Comparison of ENCODE assay signal across 18 cellular contexts in genomic region chr22:19656541-19657251, GRCh38. TPM values are rescaled to one million over a fixed set of nuclear protein-coding genes. Genes with fewer than 3 reads are reported as not detected.
A peak's percentile ranks its signal among the peaks of the same experiment; 100 is the strongest.
DNase-seq lines count a peak whose midpoint lies in the region; ATAC-seq and TF ChIP-seq lines count a peak whose summit lies in the region.
"Had no signal": no experiment of that assay in that cellular context is flagged by ENCODE, and none has a peak within 500 bp of the region (broad histone marks: within the 10 kb centered on the region; RNA-seq: fewer than 3 reads in every experiment).

No MANE protein-coding gene starts in this region.

- H3K4me1 ChIP-seq in endodermal cell (ENCODE audit: control insufficient read depth, insufficient read depth, low read length) (no peaks in the 10 kb centered on the region), osteoblast (ENCODE audit: insufficient read depth, low read length) (no peaks in the 10 kb centered on the region), mucosa of descending colon (ENCODE audit: low read depth) (no peaks in the 10 kb centered on the region)

- TF ChIP-seq CTCF in endodermal cell (conservative IDR thresholded peaks at IDR 0.05), result no peak
- TF ChIP-seq CTCF in osteoblast (IDR thresholded peaks at IDR 0.05; ENCODE audit: extremely low read depth, low read depth, low read length), result no peak
- no peak for TF ChIP-seq CTCF in mucosa of descending colon (IDR thresholded peaks at IDR 0.05)

- no peak overlapping the region for H3K27ac ChIP-seq in endodermal cell (ENCODE audit: low read depth, low read length)
- H3K27ac ChIP-seq in osteoblast (ENCODE audit: low read depth, low read length), result no peak overlapping the region
- H3K27ac ChIP-seq: BLaER1 treated with 17β-estradiol and CSF1 and Interleukin-3, amounts not matched to agents 10 nM and 100 nM; HL-60 had no signal

- H3K4me1 Mint-ChIP-seq in endodermal cell, result no peaks in the 10 kb centered on the region
- H3K4me1 Mint-ChIP-seq in stimulated activated naive CD8-positive, alpha-beta T cell treated with anti-CD3 and anti-CD28 coated beads, Interleukin-15, amount 100 ng/mL, for 72 hours, result no peaks in the 10 kb centered on the region
- H3K4me1 Mint-ChIP-seq: B cell had no signal

- no peak overlapping the region for H3K9ac ChIP-seq in endodermal cell (ENCODE audit: extremely low read depth, low read length, poor library complexity, severe bottlenecking)
- H3K9ac ChIP-seq: BLaER1 treated with 17β-estradiol and CSF1 and Interleukin-3, amounts not matched to agents 10 nM and 100 nM had no signal

- H3K4me3 ChIP-seq in endodermal cell (ENCODE audit: low read length) (no peak overlapping the region), osteoblast (ENCODE audit: insufficient read depth, low read length) (no peak overlapping the region), mucosa of descending colon (no peak overlapping the region)
- H3K4me3 ChIP-seq: BLaER1 treated with 17β-estradiol and CSF1 and Interleukin-3, amounts not matched to agents 10 nM and 100 nM; GM23338 had no signal

- H3K4me2 ChIP-seq in osteoblast (ENCODE audit: insufficient read depth, low read length), result no peak overlapping the region
- H3K4me2 ChIP-seq: BLaER1 treated with 17β-estradiol and CSF1 and Interleukin-3, amounts not matched to agents 10 nM and 100 nM; GM23338 had no signal

- H3K36me3 ChIP-seq in endodermal cell (ENCODE audit: control insufficient read depth, insufficient read depth, low read length) (no peaks in the 10 kb centered on the region), osteoblast (ENCODE audit: insufficient read depth, low read length) (no peaks in the 10 kb centered on the region), mucosa of descending colon (ENCODE audit: low read depth) (no peaks in the 10 kb centered on the region)
- H3K36me3 ChIP-seq: BLaER1 treated with 17β-estradiol and CSF1 and Interleukin-3, amounts not matched to agents 10 nM and 100 nM had no signal

- no peaks in the 10 kb centered on the region for H3K36me3 Mint-ChIP-seq in endodermal cell (ENCODE audit: low read depth)
- H3K36me3 Mint-ChIP-seq: CD8-positive, alpha-beta T cell had no signal

- no peak overlapping the region for H3K4me3 Mint-ChIP-seq in endodermal cell
- H3K4me3 Mint-ChIP-seq in stimulated activated naive CD8-positive, alpha-beta T cell treated with anti-CD3 and anti-CD28 coated beads, Interleukin-15, amount 100 ng/mL, for 72 hours, result no peak overlapping the region
- H3K4me3 Mint-ChIP-seq: B cell; CD8-positive, alpha-beta T cell; GM23338; HFFc6 had no signal

- H4K20me1 ChIP-seq in osteoblast (ENCODE audit: insufficient read depth, low read length), result peaks cover 2% of the 10 kb centered on the region
- H4K20me1 ChIP-seq: BLaER1 treated with 17β-estradiol and CSF1 and Interleukin-3, amounts not matched to agents 10 nM and 100 nM had no signal

- H3K27me3 Mint-ChIP-seq in endodermal cell (ENCODE audit: insufficient read depth), result peaks cover 5% of the 10 kb centered on the region
- H3K27me3 Mint-ChIP-seq in stimulated activated naive CD8-positive, alpha-beta T cell treated with anti-CD3 and anti-CD28 coated beads, Interleukin-15, amount 100 ng/mL, for 72 hours, result no peaks in the 10 kb centered on the region
- H3K27me3 Mint-ChIP-seq: B cell had no signal

- no peaks in the 10 kb centered on the region for H3K9me3 ChIP-seq in endodermal cell (ENCODE audit: control insufficient read depth, low read length)
- no peaks in the 10 kb centered on the region for H3K9me3 ChIP-seq in osteoblast (ENCODE audit: low read depth, low read length)
- H3K9me3 ChIP-seq in mucosa of descending colon, result no peaks in the 10 kb centered on the region
- H3K9me3 ChIP-seq: BLaER1 treated with 17β-estradiol and CSF1 and Interleukin-3, amounts not matched to agents 10 nM and 100 nM had no signal

- intact Hi-C loops in mucosa of descending colon (cut with DNase I, micrococcal nuclease), result no loop called here

- no peak for ATAC-seq in mucosa of descending colon
- no peak for ATAC-seq in stimulated activated naive CD8-positive, alpha-beta T cell treated with anti-CD3 and anti-CD28 coated beads, Interleukin-15, amount 100 ng/mL, for 72 hours
- ATAC-seq: CD8-positive, alpha-beta T cell; GM23338; HCT116 had no signal

- no peak overlapping the region for H2AFZ ChIP-seq in osteoblast (ENCODE audit: low read length)
- H2AFZ ChIP-seq: GM23338 had no signal

- H3K79me2 ChIP-seq in osteoblast (ENCODE audit: insufficient read depth, low read length), result no peaks in the 10 kb centered on the region

- WGBS in endodermal cell (ENCODE audit: insufficient coverage in 1 of 2, insufficient read length in 1 of 2), 2 experiments, result 89 to 94% methylated on average over 16 to 21 of the region's 21 CpGs

- no peak overlapping the region for H3K27ac Mint-ChIP-seq in endodermal cell
- H3K27ac Mint-ChIP-seq in stimulated activated naive CD8-positive, alpha-beta T cell treated with anti-CD3 and anti-CD28 coated beads, Interleukin-15, amount 100 ng/mL, for 72 hours, result no peak overlapping the region
- H3K27ac Mint-ChIP-seq: B cell; CD8-positive, alpha-beta T cell; GM23338; HFFc6 had no signal

- H3K27me3 ChIP-seq in endodermal cell (ENCODE audit: control insufficient read depth, insufficient read depth, low read length, poor library complexity, severe bottlenecking), result peaks cover 21% of the 10 kb centered on the region
- H3K27me3 ChIP-seq in osteoblast (ENCODE audit: insufficient read depth, low read length), result no peaks in the 10 kb centered on the region
- H3K27me3 ChIP-seq: BLaER1 treated with 17β-estradiol and CSF1 and Interleukin-3, amounts not matched to agents 10 nM and 100 nM had no signal

- DNase-seq in activated effector memory CD4-positive, alpha-beta T cell treated with anti-CD3 and anti-CD28 coated beads, Interleukin-2, amount 50 U/mL, for 16 hours, result peak; percentile 41
- no peak for DNase-seq in activated effector memory CD4-positive, alpha-beta T cell treated with Interleukin-2 at 50 U/mL for 16 hours
- DNase-seq in endodermal cell (peak; percentile 27), osteoblast (ENCODE audit: insufficient read length, low spot score, missing footprints) (peak; percentile 27), mucosa of descending colon (no peak), epidermal melanocyte (ENCODE audit: insufficient read length, low spot score) (no peak)
- DNase-seq in stimulated activated naive CD8-positive, alpha-beta T cell treated with anti-CD3 and anti-CD28 coated beads, Interleukin-15, amount 100 ng/mL, for 72 hours, result no peak
- DNase-seq: Calu3; CD8-positive, alpha-beta T cell; DMS79 treated with DMSO at 0.1 percent for 48 hours; GF-D8; H7; HFFc6 had no signal

- no peaks in the 10 kb centered on the region for H3K9me3 Mint-ChIP-seq in endodermal cell
- no peaks in the 10 kb centered on the region for H3K9me3 Mint-ChIP-seq in stimulated activated naive CD8-positive, alpha-beta T cell treated with anti-CD3 and anti-CD28 coated beads, Interleukin-15, amount 100 ng/mL, for 72 hours
- H3K9me3 Mint-ChIP-seq: CD8-positive, alpha-beta T cell; GM23338; HFFc6 had no signal

RNA-seq across cellular contexts. Expression of gene SEPTIN5, which starts 57.6 kb away (rescaled TPM):
- total RNA-seq in endodermal cell (10 to 100 TPM in 1 of 2 donors, 1 to 10 TPM in 1; 9.8 to 20.0 TPM), osteoblast (11.2 and 14.5 TPM in 2 replicates), mucosa of descending colon (10 to 100 TPM in 1 of 3 donors, 1 to 10 TPM in 2; 1.2 to 17.8 (median 2.7) TPM)
- 45.2 TPM for polyA plus RNA-seq in endodermal cell (2013, experiment 1 of 2)
- 45.0 TPM for polyA plus RNA-seq in endodermal cell (2013, experiment 2 of 2)
- total RNA-seq: B cell had no signal

Comparison
In these comparisons a context has a peak if more than half of its experiments do, and no peak if none do; other contexts are left out.
1. DNase-seq: peak in activated effector memory CD4-positive, alpha-beta T cell treated with anti-CD3 and anti-CD28 coated beads, Interleukin-2, amount 50 U/mL, for 16 hours (single experiment), endodermal cell (single experiment) and osteoblast (single experiment); none in activated effector memory CD4-positive, alpha-beta T cell treated with Interleukin-2 at 50 U/mL for 16 hours (single experiment), mucosa of descending colon (0 of 3), stimulated activated naive CD8-positive, alpha-beta T cell treated with anti-CD3 and anti-CD28 coated beads, Interleukin-15, amount 100 ng/mL, for 72 hours (0 of 2) and epidermal melanocyte (single experiment).